12 cellular contexts compared by ENCODE assay signal in the genomic region with DNA sequence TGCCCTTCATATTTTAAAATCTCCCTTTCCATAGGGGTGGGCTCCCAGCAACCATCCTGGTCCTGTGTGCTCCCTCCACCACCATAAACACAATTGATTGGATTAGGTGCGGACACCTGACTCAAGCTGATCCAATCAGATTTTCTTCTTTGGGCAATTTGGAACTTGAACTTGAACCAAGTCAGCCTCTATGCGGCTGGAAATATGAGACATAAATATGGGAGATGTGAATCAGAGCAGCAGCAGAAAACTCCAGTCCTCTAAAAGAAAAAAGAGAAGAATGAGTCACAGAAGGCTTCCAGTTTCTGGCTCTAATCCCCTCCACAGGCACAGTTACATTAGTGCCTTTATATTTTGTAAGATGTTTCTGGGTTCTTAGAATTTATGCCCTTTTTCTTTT.
DNase-seq lines count a peak whose midpoint lies in the region; ATAC-seq and TF ChIP-seq lines count a peak whose summit lies in the region.
"Had no signal": no experiment of that assay in that cellular context is flagged by ENCODE, and none has a peak within 500 bp of the region (broad histone marks: within the 10 kb centered on the region; RNA-seq: fewer than 3 reads in every experiment).

No MANE protein-coding gene starts in this region.

- no peaks in the 10 kb centered on the region for H3K36me3 Mint-ChIP-seq in CD4-positive, alpha-beta T cell (ENCODE audit: low read depth)

- intact Hi-C loops in CD4-positive, alpha-beta T cell (cut with DNase I, micrococcal nuclease), result loop anchor here in 1 of 2 experiments (2.0 kb wide), 1 partner anchor 307 kb away; a partner anchor contains a TSS

- no peak for DNase-seq in CD4-positive, alpha-beta T cell
- DNase-seq in HS-5 (ENCODE audit: low read depth) (peak; percentile 50), amniotic stem cell (lab: John Stamatoyannopoulos, UW) (peak; percentile 62), myocyte (ENCODE audit: low read depth) (peak; percentile 71), HT-29 (ENCODE audit: low spot score) (no peak), glomerular visceral epithelial cell (ENCODE audit: extremely low spot score) (no peak), cerebellum (ENCODE audit: low spot score) (no peak)
- DNase-seq: NCI-H187 treated with DMSO at 0.1 percent for 48 hours had no signal

- peak overlapping the region; percentile 5 for H3K4me3 Mint-ChIP-seq in CD4-positive, alpha-beta T cell

- H3K9me3 Mint-ChIP-seq in CD4-positive, alpha-beta T cell, result no peaks in the 10 kb centered on the region

- CTCF ChIA-PET in CD4-positive, alpha-beta T cell (lab: Charles Lee), result no interaction called here

- H3K4me1 Mint-ChIP-seq in CD4-positive, alpha-beta T cell (ENCODE audit: low read depth), result peaks cover 72% of the 10 kb centered on the region

- peak overlapping the region; percentile 78 for H3K27ac Mint-ChIP-seq in CD4-positive, alpha-beta T cell

- H3K27ac ChIP-seq in CD4-positive, alpha-beta T cell (ENCODE audit: low read depth, low read length), result peak overlapping the region; percentile 33
- H3K27ac ChIP-seq: HL-60 had no signal

- ATAC-seq in CD4-positive, alpha-beta T cell (ENCODE audit: poor library complexity), result no peak
- no peak for ATAC-seq in HG03139 (IDR thresholded peaks at IDR 0.05; ENCODE audit: unreplicated experiment)
- ATAC-seq: HCT116, Panc1 had no signal

- POLR2A ChIA-PET in CD4-positive, alpha-beta T cell (lab: Charles Lee), result interaction anchor here (0.7 to 4.0 kb wide), 2 partner anchors 15 to 31 kb away, joined by 4 to 10 read pairs; no protein-coding TSS in a partner anchor

- no peaks in the 10 kb centered on the region for H3K27me3 ChIP-seq in CD4-positive, alpha-beta T cell (ENCODE audit: control insufficient read depth, insufficient read depth, low read length)

- TF ChIP-seq CTCF in CD4-positive, alpha-beta T cell (IDR thresholded peaks at IDR 0.05), result no peak

- H3K9me3 ChIP-seq in CD4-positive, alpha-beta T cell (ENCODE audit: control insufficient read depth, low read length), result no peaks in the 10 kb centered on the region

- no peaks in the 10 kb centered on the region for H3K27me3 Mint-ChIP-seq in CD4-positive, alpha-beta T cell

Comparison
In these comparisons a context has a peak if more than half of its experiments do, and no peak if none do; other contexts are left out.
1. DNase-seq: peak in HS-5 (single experiment), amniotic stem cell (single experiment) and myocyte (single experiment); none in CD4-positive, alpha-beta T cell (0 of 10), HT-29 (single experiment), glomerular visceral epithelial cell (single experiment) and cerebellum (single experiment).